Comparison of ENCODE assay signal across 12 cellular contexts in the genomic region with DNA sequence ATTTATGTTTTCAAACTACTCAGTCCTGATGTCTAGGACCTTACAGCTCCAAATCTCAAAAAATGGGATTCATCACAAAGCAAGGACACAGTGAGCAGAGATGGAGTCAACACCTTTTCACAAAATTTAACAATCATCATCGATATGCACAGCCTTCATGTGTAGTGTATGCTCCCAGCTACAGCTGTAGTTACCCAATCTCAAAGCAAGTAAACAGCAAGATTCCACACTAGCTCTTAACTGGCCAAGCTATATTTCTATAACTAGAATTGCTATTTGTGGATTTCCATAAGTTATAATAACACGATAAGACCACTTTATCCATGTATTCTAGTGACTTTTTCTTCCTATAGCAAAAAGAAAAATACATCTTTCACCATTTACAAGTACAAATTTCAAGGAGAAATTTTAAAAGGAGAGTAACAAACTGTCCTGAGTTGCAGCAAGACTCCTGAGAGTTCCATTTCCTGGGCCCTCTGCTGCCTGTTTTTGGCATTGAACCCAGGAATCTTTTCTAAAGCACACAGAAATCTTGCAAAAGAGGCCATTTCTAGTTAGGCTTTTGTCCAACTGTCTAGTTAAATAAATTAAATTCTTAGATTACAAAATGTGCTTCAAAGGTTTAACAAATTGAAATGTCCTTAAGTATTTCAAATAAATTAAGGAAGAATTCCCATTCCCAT.
DNase-seq lines count a peak whose midpoint lies in the region; ATAC-seq and TF ChIP-seq lines count a peak whose summit lies in the region.
"Had no signal": no experiment of that assay in that cellular context is flagged by ENCODE, and none has a peak within 500 bp of the region (broad histone marks: within the 10 kb centered on the region; RNA-seq: fewer than 3 reads in every experiment).

No MANE protein-coding gene starts in this region.

- in situ Hi-C loops in G401 (cut with HindIII; ENCODE audit: low sequenced_read_pairs): no loop called here
- in situ Hi-C loops in brain microvascular endothelial cell (cut with HindIII; ENCODE audit: low pct_ligation_motif_present, low sequenced_read_pairs): no loop called here

- ATAC-seq in HG03521 (IDR thresholded peaks at IDR 0.05; ENCODE audit: unreplicated experiment) (no peak), GM21619 (IDR thresholded peaks at IDR 0.05; ENCODE audit: unreplicated experiment) (no peak)
- ATAC-seq: natural killer cell treated with Interleukin-12 subunit alpha and Interleukin-12 subunit beta and Interleukin-15 and Interleukin-18, amount 100 ng/mL, for 72 hours had no signal

- H3K36me3 ChIP-seq in brain microvascular endothelial cell (replicated peaks): no peaks in the 10 kb centered on the region
- H3K36me3 ChIP-seq: heart right ventricle, MG63, thoracic aorta had no signal

- TF ChIP-seq CTCF in brain microvascular endothelial cell (IDR thresholded peaks at IDR 0.05; ENCODE audit: low read depth, low read length, missing control alignments): peak; percentile 61

- H3K4me3 ChIP-seq in brain microvascular endothelial cell (ENCODE audit: low read depth, low read length): no peak overlapping the region
- H3K4me3 ChIP-seq: heart right ventricle, MG63, thoracic aorta had no signal

- H3K27ac ChIP-seq in brain microvascular endothelial cell: no peak overlapping the region
- H3K27ac ChIP-seq: heart right ventricle, thoracic aorta had no signal

- DNase-seq in G401 (ENCODE audit: low spot score) (peak; percentile 50), NCI-H1105 treated with DMSO at 0.1 percent for 48 hours (lab: John Stamatoyannopoulos, UW) (peak; percentile 53), brain microvascular endothelial cell (peak; percentile 11), medulla oblongata (ENCODE audit: extremely low spot score) (peak; percentile 8), GM19238 (ENCODE audit: insufficient read length, low spot score) (no peak)
- no peak for DNase-seq in activated CD4-positive, CD25-positive, alpha-beta regulatory T cell treated with anti-CD3 and anti-CD28 coated beads, Interleukin-2, amount 50 U/mL, for 72 hours

- no peaks in the 10 kb centered on the region for H3K27me3 ChIP-seq in brain microvascular endothelial cell (replicated peaks)
- H3K27me3 ChIP-seq: heart right ventricle, MG63 had no signal

Comparison
In these comparisons a context has a peak if more than half of its experiments do, and no peak if none do; other contexts are left out.
1. DNase-seq: peak in G401 (single experiment), NCI-H1105 treated with DMSO at 0.1 percent for 48 hours (single experiment), brain microvascular endothelial cell (single experiment) and medulla oblongata (single experiment); none in activated CD4-positive, CD25-positive, alpha-beta regulatory T cell treated with anti-CD3 and anti-CD28 coated beads, Interleukin-2, amount 50 U/mL, for 72 hours (single experiment) and GM19238 (single experiment).